25 cellular contexts compared by ENCODE assay signal in genomic region chr1:89999628-90000027, GRCh38.
"Had no signal": no experiment of that assay in that cellular context is flagged by ENCODE, and none has a peak within 500 bp of the region (broad histone marks: within the 10 kb centered on the region; RNA-seq: fewer than 3 reads in every experiment).

No MANE protein-coding gene starts in this region.

- DNase-seq: activated CD4-positive, alpha-beta T cell treated with anti-CD3 and anti-CD28 coated beads, Interleukin-2, amount 50 U/mL, for 1 hour; activated CD4-positive, CD25-positive, alpha-beta regulatory T cell treated with anti-CD3 and anti-CD28 coated beads, Interleukin-2, amount 50 U/mL, for 72 hours; activated CD8-positive, alpha-beta memory T cell treated with anti-CD3 and anti-CD28 coated beads for 24 hours; activated CD8-positive, alpha-beta memory T cell treated with anti-CD3 and anti-CD28 coated beads, Interleukin-2, amount 50 U/mL, for 48 hours; activated effector memory CD4-positive, alpha-beta T cell treated with Interleukin-2 at 50 U/mL for 16 hours; activated naive CD4-positive, alpha-beta T cell treated with anti-CD3 and anti-CD28 coated beads, Interleukin-2, amount 10 ng/mL, durations not matched to agents 7 days and 5 days; activated naive CD8-positive, alpha-beta T cell treated with anti-CD3 and anti-CD28 coated beads, Interleukin-2, amount 50 U/mL, for 24 hours; activated T-cell treated with anti-CD3 and anti-CD28 coated beads, Interleukin-2, amount 50 U/mL, for 48 hours; aorta; erythroblast; foreskin melanocyte; kidney; mammary epithelial cell; stimulated activated CD4-positive, alpha-beta T cell treated with anti-CD3 and anti-CD28 coated beads, Interleukin-12 subunit alpha, Interleukin-12 subunit beta, amount 100 ng/mL, for 4 hours; stimulated activated CD4-positive, alpha-beta T cell treated with anti-CD3 and anti-CD28 coated beads, Interleukin-1b, Interleukin-23, amount 100 ng/mL, for 48 hours; stimulated activated CD8-positive, alpha-beta memory T cell treated with anti-CD3 and anti-CD28 coated beads, Interleukin-4, amount 100 ng/mL, for 48 hours; stimulated activated naive CD4-positive, alpha-beta T cell; substantia nigra; tibial artery had no signal

- H3K4me1 ChIP-seq: breast epithelium had no signal

- H3K4me3 ChIP-seq: breast epithelium, coronary artery, tibial artery had no signal

- H3K27me3 Mint-ChIP-seq: activated naive CD8-positive, alpha-beta T cell treated with anti-CD3 and anti-CD28 coated beads, Interleukin-2, amount 50 U/mL, for 24 hours had no signal

- H3K4me3 Mint-ChIP-seq: activated naive CD4-positive, alpha-beta T cell treated with anti-CD3 and anti-CD28 coated beads, Interleukin-2, amount 10 ng/mL, durations not matched to agents 7 days and 5 days; activated naive CD8-positive, alpha-beta T cell treated with anti-CD3 and anti-CD28 coated beads, Interleukin-2, amount 50 U/mL, for 24 hours; neural crest cell had no signal

- ATAC-seq: activated naive CD8-positive, alpha-beta T cell treated with anti-CD3 and anti-CD28 coated beads, Interleukin-2, amount 50 U/mL, for 24 hours; left lobe of liver had no signal

- H3K9me3 Mint-ChIP-seq: activated naive CD4-positive, alpha-beta T cell treated with anti-CD3 and anti-CD28 coated beads, Interleukin-2, amount 10 ng/mL, durations not matched to agents 7 days and 5 days; activated naive CD8-positive, alpha-beta T cell treated with anti-CD3 and anti-CD28 coated beads, Interleukin-2, amount 50 U/mL, for 24 hours; neural crest cell had no signal

- FAIRE-seq: endometrium, kidney, urothelium cell line had no signal

- H3K27ac ChIP-seq: breast epithelium, coronary artery, tibial artery had no signal

- H3K9me3 ChIP-seq: breast epithelium, tibial artery had no signal

- H3K27ac Mint-ChIP-seq: activated naive CD4-positive, alpha-beta T cell treated with anti-CD3 and anti-CD28 coated beads, Interleukin-2, amount 10 ng/mL, durations not matched to agents 7 days and 5 days had no signal
